Comparison of ENCODE assay signal across 1 cellular context in the genomic region with DNA sequence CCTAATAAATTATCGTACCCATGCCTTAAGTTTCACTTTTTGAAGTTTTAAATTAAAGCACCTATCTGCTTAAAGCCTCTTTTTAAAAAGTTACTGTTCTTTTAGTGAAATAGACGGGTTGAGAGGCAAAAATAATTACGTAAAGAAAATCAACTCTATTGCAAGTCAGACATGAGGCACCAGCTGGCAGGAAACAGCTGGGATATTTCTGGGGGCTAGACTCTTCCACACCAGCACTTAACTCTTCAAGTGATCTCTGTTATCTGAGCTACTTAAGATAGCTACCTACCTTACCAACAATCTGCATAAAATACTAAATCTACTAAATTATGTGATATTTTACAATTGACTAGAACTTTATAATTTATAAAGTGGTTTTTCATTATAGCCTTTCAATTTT.
TF ChIP-seq lines count a peak whose summit lies in the region.

No MANE protein-coding gene starts in this region.

TF ChIP-seq in WTC11, 78 proteins besides CTCF, POLR2A, EP300 and RAD21 (continued from another document):
- TF ChIP-seq SMAD4 (CRISPR knock-in tag; IDR thresholded peaks at IDR 0.05) (no peak), ZNF671 (CRISPR knock-in tag; IDR thresholded peaks at IDR 0.05) (no peak), ATF1 (CRISPR knock-in tag; IDR thresholded peaks at IDR 0.05) (no peak)
- TF ChIP-seq, protein P1, sequence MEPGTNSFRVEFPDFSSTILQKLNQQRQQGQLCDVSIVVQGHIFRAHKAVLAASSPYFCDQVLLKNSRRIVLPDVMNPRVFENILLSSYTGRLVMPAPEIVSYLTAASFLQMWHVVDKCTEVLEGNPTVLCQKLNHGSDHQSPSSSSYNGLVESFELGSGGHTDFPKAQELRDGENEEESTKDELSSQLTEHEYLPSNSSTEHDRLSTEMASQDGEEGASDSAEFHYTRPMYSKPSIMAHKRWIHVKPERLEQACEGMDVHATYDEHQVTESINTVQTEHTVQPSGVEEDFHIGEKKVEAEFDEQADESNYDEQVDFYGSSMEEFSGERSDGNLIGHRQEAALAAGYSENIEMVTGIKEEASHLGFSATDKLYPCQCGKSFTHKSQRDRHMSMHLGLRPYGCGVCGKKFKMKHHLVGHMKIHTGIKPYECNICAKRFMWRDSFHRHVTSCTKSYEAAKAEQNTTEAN (CRISPR knock-in tag; IDR thresholded peaks at IDR 0.05), result no peak
- TF ChIP-seq, protein P2, sequence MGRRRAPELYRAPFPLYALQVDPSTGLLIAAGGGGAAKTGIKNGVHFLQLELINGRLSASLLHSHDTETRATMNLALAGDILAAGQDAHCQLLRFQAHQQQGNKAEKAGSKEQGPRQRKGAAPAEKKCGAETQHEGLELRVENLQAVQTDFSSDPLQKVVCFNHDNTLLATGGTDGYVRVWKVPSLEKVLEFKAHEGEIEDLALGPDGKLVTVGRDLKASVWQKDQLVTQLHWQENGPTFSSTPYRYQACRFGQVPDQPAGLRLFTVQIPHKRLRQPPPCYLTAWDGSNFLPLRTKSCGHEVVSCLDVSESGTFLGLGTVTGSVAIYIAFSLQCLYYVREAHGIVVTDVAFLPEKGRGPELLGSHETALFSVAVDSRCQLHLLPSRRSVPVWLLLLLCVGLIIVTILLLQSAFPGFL (CRISPR knock-in tag; IDR thresholded peaks at IDR 0.05; ENCODE audit: borderline replicate concordance), result no peak
- TF ChIP-seq, protein P3, sequence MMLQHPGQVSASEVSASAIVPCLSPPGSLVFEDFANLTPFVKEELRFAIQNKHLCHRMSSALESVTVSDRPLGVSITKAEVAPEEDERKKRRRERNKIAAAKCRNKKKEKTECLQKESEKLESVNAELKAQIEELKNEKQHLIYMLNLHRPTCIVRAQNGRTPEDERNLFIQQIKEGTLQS (CRISPR knock-in tag; conservative IDR thresholded peaks at IDR 0.05), result no peak
- TF ChIP-seq, protein P4, sequence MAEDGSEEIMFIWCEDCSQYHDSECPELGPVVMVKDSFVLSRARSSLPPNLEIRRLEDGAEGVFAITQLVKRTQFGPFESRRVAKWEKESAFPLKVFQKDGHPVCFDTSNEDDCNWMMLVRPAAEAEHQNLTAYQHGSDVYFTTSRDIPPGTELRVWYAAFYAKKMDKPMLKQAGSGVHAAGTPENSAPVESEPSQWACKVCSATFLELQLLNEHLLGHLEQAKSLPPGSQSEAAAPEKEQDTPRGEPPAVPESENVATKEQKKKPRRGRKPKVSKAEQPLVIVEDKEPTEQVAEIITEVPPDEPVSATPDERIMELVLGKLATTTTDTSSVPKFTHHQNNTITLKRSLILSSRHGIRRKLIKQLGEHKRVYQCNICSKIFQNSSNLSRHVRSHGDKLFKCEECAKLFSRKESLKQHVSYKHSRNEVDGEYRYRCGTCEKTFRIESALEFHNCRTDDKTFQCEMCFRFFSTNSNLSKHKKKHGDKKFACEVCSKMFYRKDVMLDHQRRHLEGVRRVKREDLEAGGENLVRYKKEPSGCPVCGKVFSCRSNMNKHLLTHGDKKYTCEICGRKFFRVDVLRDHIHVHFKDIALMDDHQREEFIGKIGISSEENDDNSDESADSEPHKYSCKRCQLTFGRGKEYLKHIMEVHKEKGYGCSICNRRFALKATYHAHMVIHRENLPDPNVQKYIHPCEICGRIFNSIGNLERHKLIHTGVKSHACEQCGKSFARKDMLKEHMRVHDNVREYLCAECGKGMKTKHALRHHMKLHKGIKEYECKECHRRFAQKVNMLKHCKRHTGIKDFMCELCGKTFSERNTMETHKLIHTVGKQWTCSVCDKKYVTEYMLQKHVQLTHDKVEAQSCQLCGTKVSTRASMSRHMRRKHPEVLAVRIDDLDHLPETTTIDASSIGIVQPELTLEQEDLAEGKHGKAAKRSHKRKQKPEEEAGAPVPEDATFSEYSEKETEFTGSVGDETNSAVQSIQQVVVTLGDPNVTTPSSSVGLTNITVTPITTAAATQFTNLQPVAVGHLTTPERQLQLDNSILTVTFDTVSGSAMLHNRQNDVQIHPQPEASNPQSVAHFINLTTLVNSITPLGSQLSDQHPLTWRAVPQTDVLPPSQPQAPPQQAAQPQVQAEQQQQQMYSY (CRISPR knock-in tag; IDR thresholded peaks at IDR 0.05), result no peak
